ENCODE assay signal across 23 cellular contexts in the genomic region with DNA sequence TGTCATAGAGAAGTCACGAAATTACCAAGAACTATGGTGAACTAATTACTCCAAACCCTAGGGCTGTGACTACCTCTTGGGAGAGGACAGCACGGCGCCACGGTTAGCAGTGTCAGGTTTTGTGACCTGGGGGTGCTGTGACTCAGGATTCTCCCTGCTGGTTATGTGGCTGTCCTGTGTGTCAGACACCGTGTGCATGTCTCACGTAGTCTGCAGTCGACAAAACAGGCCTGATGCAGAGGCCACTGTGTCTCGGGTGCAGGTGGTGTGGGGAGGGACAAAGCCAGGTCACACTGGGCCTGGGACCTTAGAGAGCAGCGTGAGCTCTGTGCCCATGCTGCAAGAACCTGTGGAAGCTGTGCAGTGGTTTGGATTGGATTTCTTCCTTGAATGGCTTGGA. TPM values are rescaled to one million over a fixed set of nuclear protein-coding genes. Genes with fewer than 3 reads are reported as not detected.
DNase-seq lines count a peak whose midpoint lies in the region; ATAC-seq and TF ChIP-seq lines count a peak whose summit lies in the region.
"Had no signal": no experiment of that assay in that cellular context is flagged by ENCODE, and none has a peak within 500 bp of the region (broad histone marks: within the 10 kb centered on the region; RNA-seq: fewer than 3 reads in every experiment).

No MANE protein-coding gene starts in this region.

- H3K9me3 Mint-ChIP-seq in activated naive CD8-positive, alpha-beta T cell treated with anti-CD3 and anti-CD28 coated beads for 36 hours, result no peaks in the 10 kb centered on the region
- H3K9me3 Mint-ChIP-seq in nephron progenitor cell, result no peaks in the 10 kb centered on the region
- H3K9me3 Mint-ChIP-seq: type B pancreatic cell had no signal

- H3K9me3 ChIP-seq in DND-41 (ENCODE audit: insufficient read depth, low read length, severe bottlenecking) (no peaks in the 10 kb centered on the region), BE2C (no peaks in the 10 kb centered on the region)
- H3K9me3 ChIP-seq: esophagus muscularis mucosa, lower lobe of right lung, mucosa of descending colon had no signal

- peak; percentile 25 for DNase-seq in activated CD4-positive, alpha-beta T cell treated with anti-CD3 and anti-CD28 coated beads for 48 hours
- no peak for DNase-seq in activated CD4-positive, alpha-beta T cell treated with anti-CD3 and anti-CD28 coated beads, Interleukin-2, amount 50 U/mL, for 1 hour
- DNase-seq in DND-41 (no peak), nephron progenitor cell (no peak), GM13976 (ENCODE audit: low spot score) (no peak), BE2C (no peak), T-helper 9 cell (no peak)
- no peak for DNase-seq in activated naive CD8-positive, alpha-beta T cell treated with anti-CD3 and anti-CD28 coated beads for 36 hours
- DNase-seq: 8988T; activated T-cell treated with anti-CD3 and anti-CD28 coated beads, Interleukin-2, amount 50 U/mL, for 1 hour; effector CD8-positive, alpha-beta T cell; hypothalamus; lower lobe of right lung; mucosa of descending colon; NCI-H187; NCI-H226; NCI-H774; nucleus accumbens; OCI-M1; Right ventricle myocardium superior had no signal

- no peaks in the 10 kb centered on the region for H4K20me1 ChIP-seq in DND-41 (ENCODE audit: insufficient read depth, low read length)

- H3K4me1 ChIP-seq in DND-41 (ENCODE audit: insufficient read depth, low read length), result no peaks in the 10 kb centered on the region
- no peaks in the 10 kb centered on the region for H3K4me1 ChIP-seq in BE2C
- H3K4me1 ChIP-seq: esophagus muscularis mucosa, lower lobe of right lung had no signal

- H3K4me2 ChIP-seq in DND-41 (ENCODE audit: insufficient read depth, low read length), result no peak overlapping the region

- no peaks in the 10 kb centered on the region for H3K27me3 Mint-ChIP-seq in activated naive CD8-positive, alpha-beta T cell treated with anti-CD3 and anti-CD28 coated beads for 36 hours
- no peaks in the 10 kb centered on the region for H3K27me3 Mint-ChIP-seq in nephron progenitor cell (ENCODE audit: low read depth, poor library complexity)
- H3K27me3 Mint-ChIP-seq: activated naive CD8-positive, alpha-beta T cell; type B pancreatic cell had no signal

- TF ChIP-seq CTCF in DND-41 (IDR thresholded peaks at IDR 0.05; ENCODE audit: borderline replicate concordance, extremely low read depth, low read length, poor library complexity, severe bottlenecking) (no peak), nephron progenitor cell (IDR thresholded peaks at IDR 0.05) (no peak), GM13976 (IDR thresholded peaks at IDR 0.05; ENCODE audit: borderline replicate concordance, control extremely low read depth, extremely low read depth, insufficient read depth, missing control alignments) (no peak), BE2C (IDR thresholded peaks at IDR 0.05; ENCODE audit: low read depth, low read length) (no peak)

- H3K4me3 ChIP-seq in DND-41 (ENCODE audit: low read depth in 1 of 2, low read length in 2 of 2) (no peak overlapping the region), BE2C (ENCODE audit: low read depth, low read length) (no peak overlapping the region)
- H3K4me3 ChIP-seq: esophagus muscularis mucosa, lower lobe of right lung, mucosa of descending colon had no signal

- H3K4me3 Mint-ChIP-seq in activated naive CD8-positive, alpha-beta T cell treated with anti-CD3 and anti-CD28 coated beads for 36 hours, result no peak overlapping the region
- no peak overlapping the region for H3K4me3 Mint-ChIP-seq in nephron progenitor cell
- H3K4me3 Mint-ChIP-seq: activated naive CD8-positive, alpha-beta T cell; type B pancreatic cell had no signal

- H3K27me3 ChIP-seq in DND-41 (ENCODE audit: insufficient read depth, low read length, poor library complexity) (no peaks in the 10 kb centered on the region), BE2C (no peaks in the 10 kb centered on the region)
- H3K27me3 ChIP-seq: esophagus muscularis mucosa had no signal

- no peak overlapping the region for H3K9ac ChIP-seq in DND-41 (ENCODE audit: low read depth, low read length)

- no peak overlapping the region for H2AFZ ChIP-seq in DND-41 (ENCODE audit: low read depth, low read length)

- H3K27ac ChIP-seq in DND-41 (ENCODE audit: low read length), result no peak overlapping the region
- H3K27ac ChIP-seq: esophagus muscularis mucosa, lower lobe of right lung had no signal

- peaks cover 14% of the 10 kb centered on the region for H3K4me1 Mint-ChIP-seq in activated naive CD8-positive, alpha-beta T cell treated with anti-CD3 and anti-CD28 coated beads for 36 hours
- H3K4me1 Mint-ChIP-seq in nephron progenitor cell, result peaks cover 1% of the 10 kb centered on the region

- H3K27ac Mint-ChIP-seq in activated naive CD8-positive, alpha-beta T cell treated with anti-CD3 and anti-CD28 coated beads for 36 hours, result peak overlapping the region; percentile 4
- H3K27ac Mint-ChIP-seq in nephron progenitor cell, result peak overlapping the region; percentile 20
- H3K27ac Mint-ChIP-seq: type B pancreatic cell had no signal

- peaks cover 16% of the 10 kb centered on the region for H3K36me3 Mint-ChIP-seq in activated naive CD8-positive, alpha-beta T cell treated with anti-CD3 and anti-CD28 coated beads for 36 hours
- peaks cover 59% of the 10 kb centered on the region for H3K36me3 Mint-ChIP-seq in nephron progenitor cell (ENCODE audit: low read depth)

- in situ Hi-C loops in GM13976 (cut with MboI; ENCODE audit: low sequenced_read_pairs, unreplicated experiment), result no loop called here

- no peaks in the 10 kb centered on the region for H3K79me2 ChIP-seq in DND-41 (ENCODE audit: insufficient read depth, low read length)

- H3K36me3 ChIP-seq in DND-41 (ENCODE audit: insufficient read depth, low read length) (peaks cover 57% of the 10 kb centered on the region), BE2C (peaks cover 39% of the 10 kb centered on the region)

- 0 out of 3 replicates have a peak, but pooled peaks have one; percentile 27 for ATAC-seq in DND-41 (ENCODE audit: insufficient read depth, low read depth)
- ATAC-seq: lower lobe of right lung, mucosa of descending colon had no signal

RNA-seq across cellular contexts. Expression of gene TNIP2, which starts 34.1 kb away (rescaled TPM):
- total RNA-seq in activated naive CD8-positive, alpha-beta T cell treated with anti-CD3 and anti-CD28 coated beads for 36 hours, result 10 to 100 TPM; 50.0 to 50.3 TPM
- polyA plus RNA-seq in BE2C (2012; ENCODE audit: insufficient read depth, insufficient read length, low read depth), result 47.1 TPM
